Comparison of ENCODE assay signal across 22 cellular contexts in the genomic region with DNA sequence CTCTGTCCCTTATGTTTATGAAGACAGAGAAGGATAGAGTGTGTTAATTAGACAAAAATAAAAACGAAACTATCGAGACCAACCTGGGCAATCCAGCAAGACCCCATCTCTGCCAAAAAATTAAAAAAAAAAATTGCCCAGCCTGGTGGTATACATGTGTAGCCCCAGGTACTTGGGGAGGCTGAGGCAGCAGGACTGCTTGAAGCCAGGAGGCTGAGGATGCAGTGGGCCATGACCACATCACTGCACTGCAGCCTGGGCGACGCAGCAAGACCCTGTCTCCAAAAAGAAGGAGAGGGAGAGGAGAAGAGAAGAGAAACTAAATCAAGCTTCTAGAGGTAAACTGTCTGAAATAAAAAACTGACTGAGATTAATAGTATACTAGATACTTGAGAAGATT.
"Had no signal": no experiment of that assay in that cellular context is flagged by ENCODE, and none has a peak within 500 bp of the region (broad histone marks: within the 10 kb centered on the region; RNA-seq: fewer than 3 reads in every experiment).

No MANE protein-coding gene starts in this region.

- H3K9me3 ChIP-seq: left ventricle myocardium inferior, mucosa of descending colon, ovary, right atrium auricular region, stomach, testis, thyroid gland, transverse colon, upper lobe of right lung had no signal

- H3K27ac Mint-ChIP-seq: progenitor cell of endocrine pancreas; stimulated activated naive B cell treated with anti-CD40 and anti-IgM and Interleukin-4, amounts not matched to agents 10 μg/mL and 1 μg/mL and 100 μg/mL, for 72 hours had no signal

- H3K9me3 Mint-ChIP-seq: naive thymus-derived CD4-positive, alpha-beta T cell; natural killer cell treated with Interleukin-12 subunit alpha and Interleukin-12 subunit beta and Interleukin-15 and Interleukin-18, amount 100 ng/mL, for 72 hours; stimulated activated naive B cell treated with anti-CD40 and anti-IgM and Interleukin-4, amounts not matched to agents 10 μg/mL and 1 μg/mL and 100 μg/mL, for 72 hours had no signal

- H3K4me3 Mint-ChIP-seq: naive thymus-derived CD4-positive, alpha-beta T cell; natural killer cell treated with Interleukin-12 subunit alpha and Interleukin-12 subunit beta and Interleukin-15 and Interleukin-18, amount 100 ng/mL, for 72 hours; stimulated activated naive B cell treated with anti-CD40 and anti-IgM and Interleukin-4, amounts not matched to agents 10 μg/mL and 1 μg/mL and 100 μg/mL, for 72 hours had no signal

- DNase-seq: islet precursor cell; left ventricle myocardium inferior; mesendoderm; midbrain; mucosa of descending colon; naive thymus-derived CD4-positive, alpha-beta T cell; ovary; stimulated activated CD4-positive, alpha-beta T cell treated with anti-CD3 and anti-CD28 coated beads, Interleukin-12 subunit alpha, Interleukin-12 subunit beta, amount 100 ng/mL, for 4 hours; stimulated activated CD4-positive, alpha-beta T cell treated with anti-CD3 and anti-CD28 coated beads, Interleukin-15, amount 100 ng/mL, for 24 hours; stimulated activated CD4-positive, alpha-beta T cell treated with anti-CD3 and anti-CD28 coated beads, Interleukin-2, amount 100 ng/mL, for 24 hours; stimulated activated CD4-positive, alpha-beta T cell treated with anti-CD3 and anti-CD28 coated beads, Interleukin-4, amount 100 ng/mL, for 1 hour; stimulated activated naive B cell treated with anti-CD40 and anti-IgM and Interleukin-4, amounts not matched to agents 10 μg/mL and 1 μg/mL and 100 μg/mL, for 72 hours; stimulated activated naive CD8-positive, alpha-beta T cell treated with anti-CD3 and anti-CD28 coated beads, Interleukin-15, Interleukin-2, amounts not matched to agents 100 U/mL and 50 U/mL, for 24 hours; stomach; testis; transverse colon; upper lobe of right lung had no signal

- H3K27me3 Mint-ChIP-seq: naive thymus-derived CD4-positive, alpha-beta T cell; natural killer cell treated with Interleukin-12 subunit alpha and Interleukin-12 subunit beta and Interleukin-15 and Interleukin-18, amount 100 ng/mL, for 72 hours; progenitor cell of endocrine pancreas; stimulated activated naive B cell treated with anti-CD40 and anti-IgM and Interleukin-4, amounts not matched to agents 10 μg/mL and 1 μg/mL and 100 μg/mL, for 72 hours had no signal

- ATAC-seq: mucosa of descending colon; naive thymus-derived CD4-positive, alpha-beta T cell; natural killer cell treated with Interleukin-12 subunit alpha and Interleukin-12 subunit beta and Interleukin-15 and Interleukin-18, amount 100 ng/mL, for 72 hours; sciatic nerve; stimulated activated naive B cell treated with anti-CD40 and anti-IgM and Interleukin-4, amounts not matched to agents 10 μg/mL and 1 μg/mL and 100 μg/mL, for 72 hours; stimulated activated naive CD8-positive, alpha-beta T cell treated with anti-CD3 and anti-CD28 coated beads, Interleukin-15, Interleukin-2, amounts not matched to agents 100 U/mL and 50 U/mL, for 24 hours; upper lobe of right lung had no signal

- H3K36me3 Mint-ChIP-seq: natural killer cell treated with Interleukin-12 subunit alpha and Interleukin-12 subunit beta and Interleukin-15 and Interleukin-18, amount 100 ng/mL, for 72 hours had no signal
